ENCODE assay signal across 1 cellular context in genomic region chr17:49361902-49362722, GRCh38.
TF ChIP-seq lines count a peak whose summit lies in the region.

Gene ZNF652 (minus strand): TSS chr17:49362250. CDS start chr17:49317725, 44,525 bp downstream.

TF ChIP-seq in H1, 55 proteins besides CTCF, POLR2A, EP300 and RAD21:
- TF ChIP-seq TCF12 (IDR thresholded peaks at IDR 0.05; ENCODE audit: low read depth, low read length) (no peak), SP2 (IDR thresholded peaks at IDR 0.05; ENCODE audit: low read length) (no peak), SIN3A (conservative IDR thresholded peaks at IDR 0.05 in 1 of 2, IDR thresholded peaks at IDR 0.05 in 1 of 2; ENCODE audit: low read depth in 1 of 2, low read length in 2 of 2) (0 out of 4 replicates have a peak, but pooled peaks of 1 of the 2 experiments have one; percentile 23), GTF2F1 (IDR thresholded peaks at IDR 0.05; ENCODE audit: borderline replicate concordance, low read depth, low read length) (no peak), TAF1 (IDR thresholded peaks at IDR 0.05; ENCODE audit: low read depth, low read length) (peak; percentile 51; the same call in 1 of the 2 replicates), GABPA (IDR thresholded peaks at IDR 0.05; ENCODE audit: borderline replicate concordance, insufficient read depth, low read length) (no peak), NRF1 (IDR thresholded peaks at IDR 0.05; ENCODE audit: low read depth, low read length) (peak; percentile 97), POLR2AphosphoS5 (IDR thresholded peaks at IDR 0.05; ENCODE audit: low read depth, low read length) (0 out of 2 replicates have a peak, but pooled peaks have one; percentile 16), TBP (IDR thresholded peaks at IDR 0.05; ENCODE audit: low read depth, low read length) (peak; percentile 35; the same call in 1 of the 2 replicates), SP4 (IDR thresholded peaks at IDR 0.05; ENCODE audit: low read length) (peak; percentile 66; the same call in 1 of the 2 replicates), BRCA1 (IDR thresholded peaks at IDR 0.05; ENCODE audit: low read depth, low read length) (no peak), CREB1 (IDR thresholded peaks at IDR 0.05) (peak; percentile 35; the same call in 1 of the 2 replicates), KDM5A (IDR thresholded peaks at IDR 0.05; ENCODE audit: low read length) (no peak), SIX5 (IDR thresholded peaks at IDR 0.05; ENCODE audit: low read depth, low read length) (no peak), EGR1 (IDR thresholded peaks at IDR 0.05; ENCODE audit: borderline replicate concordance, low read depth, low read length) (peak; percentile 99)
- TF ChIP-seq, protein P1, sequence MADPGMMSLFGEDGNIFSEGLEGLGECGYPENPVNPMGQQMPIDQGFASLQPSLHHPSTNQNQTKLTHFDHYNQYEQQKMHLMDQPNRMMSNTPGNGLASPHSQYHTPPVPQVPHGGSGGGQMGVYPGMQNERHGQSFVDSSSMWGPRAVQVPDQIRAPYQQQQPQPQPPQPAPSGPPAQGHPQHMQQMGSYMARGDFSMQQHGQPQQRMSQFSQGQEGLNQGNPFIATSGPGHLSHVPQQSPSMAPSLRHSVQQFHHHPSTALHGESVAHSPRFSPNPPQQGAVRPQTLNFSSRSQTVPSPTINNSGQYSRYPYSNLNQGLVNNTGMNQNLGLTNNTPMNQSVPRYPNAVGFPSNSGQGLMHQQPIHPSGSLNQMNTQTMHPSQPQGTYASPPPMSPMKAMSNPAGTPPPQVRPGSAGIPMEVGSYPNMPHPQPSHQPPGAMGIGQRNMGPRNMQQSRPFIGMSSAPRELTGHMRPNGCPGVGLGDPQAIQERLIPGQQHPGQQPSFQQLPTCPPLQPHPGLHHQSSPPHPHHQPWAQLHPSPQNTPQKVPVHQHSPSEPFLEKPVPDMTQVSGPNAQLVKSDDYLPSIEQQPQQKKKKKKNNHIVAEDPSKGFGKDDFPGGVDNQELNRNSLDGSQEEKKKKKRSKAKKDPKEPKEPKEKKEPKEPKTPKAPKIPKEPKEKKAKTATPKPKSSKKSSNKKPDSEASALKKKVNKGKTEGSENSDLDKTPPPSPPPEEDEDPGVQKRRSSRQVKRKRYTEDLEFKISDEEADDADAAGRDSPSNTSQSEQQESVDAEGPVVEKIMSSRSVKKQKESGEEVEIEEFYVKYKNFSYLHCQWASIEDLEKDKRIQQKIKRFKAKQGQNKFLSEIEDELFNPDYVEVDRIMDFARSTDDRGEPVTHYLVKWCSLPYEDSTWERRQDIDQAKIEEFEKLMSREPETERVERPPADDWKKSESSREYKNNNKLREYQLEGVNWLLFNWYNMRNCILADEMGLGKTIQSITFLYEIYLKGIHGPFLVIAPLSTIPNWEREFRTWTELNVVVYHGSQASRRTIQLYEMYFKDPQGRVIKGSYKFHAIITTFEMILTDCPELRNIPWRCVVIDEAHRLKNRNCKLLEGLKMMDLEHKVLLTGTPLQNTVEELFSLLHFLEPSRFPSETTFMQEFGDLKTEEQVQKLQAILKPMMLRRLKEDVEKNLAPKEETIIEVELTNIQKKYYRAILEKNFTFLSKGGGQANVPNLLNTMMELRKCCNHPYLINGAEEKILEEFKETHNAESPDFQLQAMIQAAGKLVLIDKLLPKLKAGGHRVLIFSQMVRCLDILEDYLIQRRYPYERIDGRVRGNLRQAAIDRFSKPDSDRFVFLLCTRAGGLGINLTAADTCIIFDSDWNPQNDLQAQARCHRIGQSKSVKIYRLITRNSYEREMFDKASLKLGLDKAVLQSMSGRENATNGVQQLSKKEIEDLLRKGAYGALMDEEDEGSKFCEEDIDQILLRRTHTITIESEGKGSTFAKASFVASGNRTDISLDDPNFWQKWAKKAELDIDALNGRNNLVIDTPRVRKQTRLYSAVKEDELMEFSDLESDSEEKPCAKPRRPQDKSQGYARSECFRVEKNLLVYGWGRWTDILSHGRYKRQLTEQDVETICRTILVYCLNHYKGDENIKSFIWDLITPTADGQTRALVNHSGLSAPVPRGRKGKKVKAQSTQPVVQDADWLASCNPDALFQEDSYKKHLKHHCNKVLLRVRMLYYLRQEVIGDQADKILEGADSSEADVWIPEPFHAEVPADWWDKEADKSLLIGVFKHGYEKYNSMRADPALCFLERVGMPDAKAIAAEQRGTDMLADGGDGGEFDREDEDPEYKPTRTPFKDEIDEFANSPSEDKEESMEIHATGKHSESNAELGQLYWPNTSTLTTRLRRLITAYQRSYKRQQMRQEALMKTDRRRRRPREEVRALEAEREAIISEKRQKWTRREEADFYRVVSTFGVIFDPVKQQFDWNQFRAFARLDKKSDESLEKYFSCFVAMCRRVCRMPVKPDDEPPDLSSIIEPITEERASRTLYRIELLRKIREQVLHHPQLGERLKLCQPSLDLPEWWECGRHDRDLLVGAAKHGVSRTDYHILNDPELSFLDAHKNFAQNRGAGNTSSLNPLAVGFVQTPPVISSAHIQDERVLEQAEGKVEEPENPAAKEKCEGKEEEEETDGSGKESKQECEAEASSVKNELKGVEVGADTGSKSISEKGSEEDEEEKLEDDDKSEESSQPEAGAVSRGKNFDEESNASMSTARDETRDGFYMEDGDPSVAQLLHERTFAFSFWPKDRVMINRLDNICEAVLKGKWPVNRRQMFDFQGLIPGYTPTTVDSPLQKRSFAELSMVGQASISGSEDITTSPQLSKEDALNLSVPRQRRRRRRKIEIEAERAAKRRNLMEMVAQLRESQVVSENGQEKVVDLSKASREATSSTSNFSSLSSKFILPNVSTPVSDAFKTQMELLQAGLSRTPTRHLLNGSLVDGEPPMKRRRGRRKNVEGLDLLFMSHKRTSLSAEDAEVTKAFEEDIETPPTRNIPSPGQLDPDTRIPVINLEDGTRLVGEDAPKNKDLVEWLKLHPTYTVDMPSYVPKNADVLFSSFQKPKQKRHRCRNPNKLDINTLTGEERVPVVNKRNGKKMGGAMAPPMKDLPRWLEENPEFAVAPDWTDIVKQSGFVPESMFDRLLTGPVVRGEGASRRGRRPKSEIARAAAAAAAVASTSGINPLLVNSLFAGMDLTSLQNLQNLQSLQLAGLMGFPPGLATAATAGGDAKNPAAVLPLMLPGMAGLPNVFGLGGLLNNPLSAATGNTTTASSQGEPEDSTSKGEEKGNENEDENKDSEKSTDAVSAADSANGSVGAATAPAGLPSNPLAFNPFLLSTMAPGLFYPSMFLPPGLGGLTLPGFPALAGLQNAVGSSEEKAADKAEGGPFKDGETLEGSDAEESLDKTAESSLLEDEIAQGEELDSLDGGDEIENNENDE (IDR thresholded peaks at IDR 0.05; ENCODE audit: insufficient replicate concordance, low read length), result no peak
- TF ChIP-seq, protein P2, sequence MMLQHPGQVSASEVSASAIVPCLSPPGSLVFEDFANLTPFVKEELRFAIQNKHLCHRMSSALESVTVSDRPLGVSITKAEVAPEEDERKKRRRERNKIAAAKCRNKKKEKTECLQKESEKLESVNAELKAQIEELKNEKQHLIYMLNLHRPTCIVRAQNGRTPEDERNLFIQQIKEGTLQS (IDR thresholded peaks at IDR 0.05; ENCODE audit: insufficient read depth, low read depth, low read length), result peak; percentile 49; the same call in 1 of the 2 replicates
